11 cellular contexts compared by ENCODE assay signal in genomic region chr21:42120056-42120903, GRCh38. TPM values are rescaled to one million over a fixed set of nuclear protein-coding genes. Genes with fewer than 3 reads are reported as not detected.
A peak's percentile ranks its signal among the peaks of the same experiment; 100 is the strongest.
DNase-seq lines count a peak whose midpoint lies in the region; ATAC-seq and TF ChIP-seq lines count a peak whose summit lies in the region.
"Had no signal": no experiment of that assay in that cellular context is flagged by ENCODE, and none has a peak within 500 bp of the region (broad histone marks: within the 10 kb centered on the region; RNA-seq: fewer than 3 reads in every experiment).

No MANE protein-coding gene starts in this region.

- H3K27me3 ChIP-seq in prostate gland (replicated peaks; ENCODE audit: insufficient read depth) = no peaks in the 10 kb centered on the region

- ATAC-seq in GM21786 (IDR thresholded peaks at IDR 0.05; ENCODE audit: unreplicated experiment) (peak; percentile 42), HG02623 (IDR thresholded peaks at IDR 0.05; ENCODE audit: unreplicated experiment) (no peak)
- ATAC-seq: effector memory CD8-positive, alpha-beta T cell; Right ventricle myocardium inferior had no signal

- no peak for TF ChIP-seq POLR2A in prostate gland (IDR thresholded peaks at IDR 0.05)

- intact Hi-C loops in prostate gland (cut with DNase I) = loop anchor here (10.0 kb wide), 1 partner anchor 505 kb away; no protein-coding TSS in a partner anchor

- WGBS in prostate gland = 43% methylated on average over 11 of the region's 11 CpGs

- no peak overlapping the region for H3K4me3 ChIP-seq in prostate gland

- peaks cover 5% of the 10 kb centered on the region for H3K4me1 ChIP-seq in prostate gland (replicated peaks)

- DNase-seq in NCI-H1436 treated with DMSO at 0.1 percent for 48 hours (lab: John Stamatoyannopoulos, UW) (peak; percentile 88), SHP77 treated with DMSO at 0.1 percent for 48 hours (lab: John Stamatoyannopoulos, UW) (peak; percentile 94), prostate gland (ENCODE audit: low spot score) (peak; percentile 62), A172 (ENCODE audit: low spot score) (no peak), mucosa of gallbladder (ENCODE audit: low spot score) (no peak)
- no peak for DNase-seq in activated CD4-positive, CD25-positive, alpha-beta regulatory T cell (lab: John Stamatoyannopoulos, UW)
- DNase-seq: effector memory CD8-positive, alpha-beta T cell had no signal

- peak in 1 of 4 experiments; percentile 14 for TF ChIP-seq CTCF in prostate gland (IDR thresholded peaks at IDR 0.05)

- no peaks in the 10 kb centered on the region for H3K36me3 ChIP-seq in prostate gland

- no peak overlapping the region for H3K27ac ChIP-seq in prostate gland

- H3K9me3 ChIP-seq in prostate gland = no peaks in the 10 kb centered on the region

RNA-seq across cellular contexts. Expression of gene UMODL1, which starts 49.2 kb away (rescaled TPM):
- total RNA-seq in prostate gland = under 1 TPM; 0.14 to 0.57 TPM
- not detected in 2 replicates for total RNA-seq in A172 (2014; rRNA removed; shearing (Covaris generic))
- total RNA-seq in mucosa of gallbladder = not detected
- total RNA-seq: Right ventricle myocardium inferior, temporal lobe had no signal

Comparison
In these comparisons a context has a peak if more than half of its experiments do, and no peak if none do; other contexts are left out.
1. DNase-seq: peak in NCI-H1436 treated with DMSO at 0.1 percent for 48 hours (single experiment), SHP77 treated with DMSO at 0.1 percent for 48 hours (single experiment) and prostate gland (single experiment); none in activated CD4-positive, CD25-positive, alpha-beta regulatory T cell (0 of 4), A172 (single experiment) and mucosa of gallbladder (single experiment).